In the genomic region with DNA sequence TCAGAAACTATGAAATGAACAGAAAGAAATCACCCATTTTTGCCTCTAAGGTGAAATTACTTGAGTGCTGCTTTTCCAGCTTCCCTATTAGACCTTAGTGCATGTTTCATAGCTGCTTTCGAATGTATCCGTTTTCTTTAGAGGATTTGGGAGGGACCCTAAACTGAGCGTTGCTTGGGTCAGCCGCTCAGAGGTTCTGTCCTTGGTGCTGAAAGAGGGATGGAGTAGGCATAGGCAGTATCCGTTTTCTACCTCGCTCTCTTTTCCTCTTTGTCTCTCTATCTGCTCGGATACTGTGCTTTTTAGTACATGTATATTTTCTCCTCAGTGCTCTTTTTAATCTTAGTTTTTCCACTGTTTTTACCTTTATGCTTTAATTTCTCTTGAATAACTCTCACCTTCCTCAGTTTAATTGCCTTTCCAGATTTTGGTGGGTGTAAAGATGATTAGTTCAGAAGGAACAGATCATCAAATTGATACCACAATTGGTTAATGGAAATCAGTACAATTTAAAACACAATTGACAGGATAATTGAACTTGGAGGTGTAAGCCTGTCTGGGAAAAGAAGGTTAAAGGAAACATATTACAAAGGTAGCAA, we compare ENCODE assay signal across 10 cellular contexts. TPM values are rescaled to one million over a fixed set of nuclear protein-coding genes. Genes with fewer than 3 reads are reported as not detected.
DNase-seq lines count a peak whose midpoint lies in the region; ATAC-seq and TF ChIP-seq lines count a peak whose summit lies in the region.
"Had no signal": no experiment of that assay in that cellular context is flagged by ENCODE, and none has a peak within 500 bp of the region (broad histone marks: within the 10 kb centered on the region; RNA-seq: fewer than 3 reads in every experiment).

DRD3 (minus strand) TSS at position 283 of the 599 bp plus-strand sequence. CDS start 7,060 bp downstream, outside the sequence.

- H3K27ac ChIP-seq in SJCRH30 (no peak within 1 kb of the TSS), aorta (ENCODE audit: low read depth in 1 of 2, low read length in 2 of 2) (no peak within 1 kb of the TSS)
- H3K27ac ChIP-seq: BLaER1 had no signal

- H3K9me3 Mint-ChIP-seq in activated naive CD4-positive, alpha-beta T cell treated with anti-CD3 and anti-CD28 coated beads for 36 hours = no peaks in the 10 kb centered on the region

- no peaks in the 10 kb centered on the region for H3K36me3 Mint-ChIP-seq in activated naive CD4-positive, alpha-beta T cell treated with anti-CD3 and anti-CD28 coated beads for 36 hours (ENCODE audit: low read depth)

- H3K27me3 ChIP-seq in SJCRH30 (no peaks in the 10 kb centered on the region), aorta (ENCODE audit: control insufficient read depth in 1 of 2, insufficient read depth in 2 of 2, low read length in 1 of 2) (no peaks in the 10 kb centered on the region)
- H3K27me3 ChIP-seq: BLaER1 had no signal

- H3K27ac Mint-ChIP-seq in activated naive CD4-positive, alpha-beta T cell treated with anti-CD3 and anti-CD28 coated beads for 36 hours = no peak within 1 kb of the TSS

- H3K9me3 ChIP-seq in SJCRH30 (replicated peaks) = no peaks in the 10 kb centered on the region
- no peaks in the 10 kb centered on the region for H3K9me3 ChIP-seq in aorta (ENCODE audit: control insufficient read depth, low read length)
- H3K9me3 ChIP-seq: BLaER1 had no signal

- H3K4me3 Mint-ChIP-seq in activated naive CD4-positive, alpha-beta T cell treated with anti-CD3 and anti-CD28 coated beads for 36 hours = no peak within 1 kb of the TSS

- no peak within 1 kb of the TSS for H3K4me3 ChIP-seq in SJCRH30
- no peak within 1 kb of the TSS for H3K4me3 ChIP-seq in aorta (ENCODE audit: low read length in 2 of 2)
- H3K4me3 ChIP-seq: BLaER1 had no signal

- H3K4me1 ChIP-seq in SJCRH30 = no peaks in the 10 kb centered on the region; the same call in 1 of the 2 replicates
- no peaks in the 10 kb centered on the region for H3K4me1 ChIP-seq in aorta (ENCODE audit: control insufficient read depth in 1 of 2, insufficient read depth in 2 of 2, low read length in 2 of 2)
- H3K4me1 ChIP-seq: BLaER1 had no signal

- no peaks in the 10 kb centered on the region; the same call in 1 of the 2 replicates for H3K36me3 ChIP-seq in SJCRH30
- no peaks in the 10 kb centered on the region for H3K36me3 ChIP-seq in aorta (ENCODE audit: control insufficient read depth in 1 of 2, insufficient read depth in 2 of 2, low read length in 1 of 2)
- H3K36me3 ChIP-seq: BLaER1 had no signal

- CTCF ChIA-PET in activated naive CD4-positive, alpha-beta T cell treated with anti-CD3 and anti-CD28 coated beads for 36 hours (lab: Charles Lee) = interaction anchor here (0.6 to 1.4 kb wide), 4 partner anchors 18 to 434 kb away, joined by 3 to 4 read pairs (median 3); no protein-coding TSS in a partner anchor

- TF ChIP-seq POLR2A in erythroblast (IDR thresholded peaks at IDR 0.05; ENCODE audit: low read length) = no peak

- DNase-seq in activated naive CD4-positive, alpha-beta T cell treated with anti-CD3 and anti-CD28 coated beads for 36 hours = peak; percentile 40
- no peak for DNase-seq in activated naive CD4-positive, alpha-beta T cell treated with Interleukin-2 at 50 U/mL for 16 hours
- DNase-seq in SJCRH30 (peak; percentile 49 to 71), erythroblast (lab: John Stamatoyannopoulos, UW) (peak; percentile 3 to 8), renal cortical epithelial cell (ENCODE audit: low read depth) (peak; percentile 28), aorta (no peak), GOT3 (lab: John Stamatoyannopoulos, UW) (no peak)
- no peak for DNase-seq in activated effector memory CD4-positive, alpha-beta T cell treated with anti-CD3 and anti-CD28 coated beads, Interleukin-2, amount 50 U/mL, for 16 hours

- 3 to 4% methylated on average over 7 of the region's 7 CpGs for WGBS in aorta, 2 donors

- H3K27me3 Mint-ChIP-seq in activated naive CD4-positive, alpha-beta T cell treated with anti-CD3 and anti-CD28 coated beads for 36 hours (ENCODE audit: low read depth) = peaks cover 20% of the 10 kb centered on the region

- intact Hi-C loops in activated naive CD4-positive, alpha-beta T cell treated with anti-CD3 and anti-CD28 coated beads for 36 hours (cut with micrococcal nuclease) = no loop called here
- intact Hi-C loops in aorta (cut with DNase I) = no loop called here

- H3K4me1 Mint-ChIP-seq in activated naive CD4-positive, alpha-beta T cell treated with anti-CD3 and anti-CD28 coated beads for 36 hours (ENCODE audit: low read depth) = no peaks in the 10 kb centered on the region

- no peak for ATAC-seq in aorta (ENCODE audit: low FRiP score)

RNA-seq across cellular contexts. Expression of gene DRD3, which starts in this region (rescaled TPM):
- total RNA-seq in activated naive CD4-positive, alpha-beta T cell treated with anti-CD3 and anti-CD28 coated beads for 36 hours = not detected
- total RNA-seq in SJCRH30 (2014; rRNA removed; shearing (Covaris generic)) = not detected in 2 replicates
- total RNA-seq in renal cortical epithelial cell (not detected in 2 replicates), aorta (not detected)
- polyA plus RNA-seq in aorta = not detected
- total RNA-seq: subcutaneous adipose tissue had no signal

Comparison
In these comparisons a context has a peak if more than half of its experiments do, and no peak if none do; other contexts are left out.
1. Peak in DNase-seq in activated naive CD4-positive, alpha-beta T cell treated with anti-CD3 and anti-CD28 coated beads for 36 hours; RNA of the gene not detected or under 1 TPM.
2. Peak in DNase-seq in SJCRH30; RNA of the gene not detected or under 1 TPM.
3. Peak in DNase-seq in renal cortical epithelial cell; RNA of the gene not detected or under 1 TPM.
4. DNase-seq: peak in erythroblast (2 of 2); none in activated naive CD4-positive, alpha-beta T cell treated with Interleukin-2 at 50 U/mL for 16 hours (single experiment), aorta (0 of 2), GOT3 (single experiment) and activated effector memory CD4-positive, alpha-beta T cell treated with anti-CD3 and anti-CD28 coated beads, Interleukin-2, amount 50 U/mL, for 16 hours (single experiment).